ENCODE assay signal across 8 cellular contexts in genomic region chr12:55997535-55997859, GRCh38. TPM values are rescaled to one million over a fixed set of nuclear protein-coding genes. Genes with fewer than 3 reads are reported as not detected.
DNase-seq lines count a peak whose midpoint lies in the region; ATAC-seq and TF ChIP-seq lines count a peak whose summit lies in the region.

No MANE protein-coding gene starts in this region.

- intact Hi-C loops in prostate gland (cut with DNase I) = loop anchor here (5.0 to 10.0 kb wide), 2 partner anchors 45 to 107 kb away; partner anchors contain the start of genes PA2G4 and RPS26

- H3K27me3 ChIP-seq in foreskin keratinocyte (no peaks in the 10 kb centered on the region), prostate gland (replicated peaks; ENCODE audit: insufficient read depth) (no peaks in the 10 kb centered on the region)

- H3K4me1 ChIP-seq in foreskin keratinocyte (peaks cover 3% of the 10 kb centered on the region), prostate gland (replicated peaks) (peaks cover 6% of the 10 kb centered on the region)

- DNase-seq in RPMI8226 (peak; percentile 11), foreskin keratinocyte (no peak), prostate gland (ENCODE audit: low spot score) (no peak), midbrain (lab: John Stamatoyannopoulos, UW) (no peak), NCI-H524 treated with DMSO at 0.1 percent for 48 hours (lab: John Stamatoyannopoulos, UW) (no peak), NCI-H1105 treated with DMSO at 0.1 percent for 48 hours (lab: John Stamatoyannopoulos, UW) (no peak)
- no peak for DNase-seq in activated CD8-positive, alpha-beta memory T cell treated with anti-CD3 and anti-CD28 coated beads, Interleukin-2, amount 50 U/mL, for 4 hours

- WGBS in prostate gland = 3% methylated on average over 5 of the region's 5 CpGs

- H3K36me3 ChIP-seq in prostate gland = peaks cover 0 to 13% of the 10 kb centered on the region in 2 donors

- H3K27ac ChIP-seq in foreskin keratinocyte (no peak overlapping the region), prostate gland (peak overlapping the region; percentile 81 to 82)

- TF ChIP-seq POLR2A in prostate gland (IDR thresholded peaks at IDR 0.05) = no peak

- peak overlapping the region; percentile 51 to 71 for H3K4me3 ChIP-seq in prostate gland

- TF ChIP-seq CTCF in foreskin keratinocyte (conservative IDR thresholded peaks at IDR 0.05) (no peak), prostate gland (IDR thresholded peaks at IDR 0.05) (no peak)

- H3K9me3 ChIP-seq in prostate gland = no peaks in the 10 kb centered on the region

- peak; percentile 12 for ATAC-seq in GM18511 (IDR thresholded peaks at IDR 0.05; ENCODE audit: unreplicated experiment)
- ATAC-seq in foreskin keratinocyte = peak; percentile 31

RNA-seq across cellular contexts. Expression of gene SUOX, which starts 0.4 kb away (rescaled TPM):
- 8.7 TPM in 2 replicates for total RNA-seq in foreskin keratinocyte
- 6.2 and 6.7 TPM in 2 replicates for polyA plus RNA-seq in foreskin keratinocyte
- total RNA-seq in prostate gland = 10 to 100 TPM; 23.6 to 49.6 TPM

RNA-seq across cellular contexts. Expression of gene IKZF4, which starts 23.3 kb away (rescaled TPM):
- 1.2 and 1.6 TPM in 2 replicates for total RNA-seq in foreskin keratinocyte
- 0.62 and 0.91 TPM in 2 replicates for polyA plus RNA-seq in foreskin keratinocyte
- total RNA-seq in prostate gland = 1 to 10 TPM; 2.2 to 6.2 TPM

RNA-seq across cellular contexts. Expression of gene RAB5B, which starts 23.6 kb away (rescaled TPM):
- total RNA-seq in foreskin keratinocyte (58.2 and 75.3 TPM in 2 replicates), prostate gland (100 to 1,000 TPM in 1 of 2 donors, 10 to 100 TPM in 1; 82.5 to 191 TPM)
- 42.4 and 45.9 TPM in 2 replicates for polyA plus RNA-seq in foreskin keratinocyte

RNA-seq across cellular contexts. Expression of gene CDK2, which starts 30.9 kb away (rescaled TPM):
- 71.3 and 75.5 TPM in 2 replicates for total RNA-seq in foreskin keratinocyte
- 39.4 and 52.8 TPM in 2 replicates for polyA plus RNA-seq in foreskin keratinocyte
- total RNA-seq in prostate gland = 10 to 100 TPM; 24.3 to 28.2 TPM

RNA-seq across cellular contexts. Expression of gene PMEL, which starts 31.7 kb away (rescaled TPM):
- total RNA-seq in foreskin keratinocyte (0.85 and 1.3 TPM in 2 replicates), prostate gland (1 to 10 TPM in 1 of 2 donors, under 1 TPM in 1; 0.18 to 8.6 TPM)
- 1.0 and 1.1 TPM in 2 replicates for polyA plus RNA-seq in foreskin keratinocyte
